ENCODE assay signal across 27 cellular contexts in the genomic region with DNA sequence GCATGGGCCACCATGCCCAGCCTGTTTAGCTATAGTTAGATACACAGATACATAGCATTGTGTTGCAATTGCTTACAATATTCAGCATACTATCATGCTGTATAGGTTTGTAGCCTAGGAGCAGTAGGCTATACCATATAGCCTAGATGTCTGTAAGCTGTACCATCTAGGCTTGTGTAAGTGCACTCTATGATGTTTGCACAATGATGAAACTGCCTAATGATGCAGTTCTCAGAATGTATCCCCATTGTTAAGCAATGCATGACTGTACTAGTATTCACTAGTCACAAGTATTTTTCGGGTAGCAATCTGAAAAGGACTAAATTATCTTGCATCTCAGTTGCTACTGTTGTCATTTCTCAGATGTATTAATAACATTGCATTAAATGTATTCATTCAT. TPM values are rescaled to one million over a fixed set of nuclear protein-coding genes. Genes with fewer than 3 reads are reported as not detected.
DNase-seq lines count a peak whose midpoint lies in the region; ATAC-seq, FAIRE-seq and TF ChIP-seq lines count a peak whose summit lies in the region.
"Had no signal": no experiment of that assay in that cellular context is flagged by ENCODE, and none has a peak within 500 bp of the region (broad histone marks: within the 10 kb centered on the region; RNA-seq: fewer than 3 reads in every experiment).

No MANE protein-coding gene starts in this region.

- 87% methylated on average over 1 of the region's 1 CpG for WGBS in HepG2 (ENCODE audit: low lambda C conversion rate)
- 100% methylated on average over 1 of the region's 1 CpG for WGBS in right lobe of liver (ENCODE audit: insufficient coverage, low coverage, low lambda C conversion rate, missing lambda C conversion rate)
- WGBS in testis, 2 donors = 78 to 90% methylated on average over 1 of the region's 1 CpG

- no peaks in the 10 kb centered on the region for H4K20me1 ChIP-seq in HepG2 (ENCODE audit: insufficient read depth, low read length)

- no peak overlapping the region for H3K4me3 Mint-ChIP-seq in T-helper 17 cell
- H3K4me3 Mint-ChIP-seq: brain, memory B cell, T-cell had no signal

- peak; percentile 26 for DNase-seq in HepG2 (ENCODE audit: low spot score)
- no peak for DNase-seq in right lobe of liver
- no peak for DNase-seq in T-helper 17 cell
- peak; percentile 51 for DNase-seq in fibroblast of gingiva (ENCODE audit: low read depth)
- no peak for DNase-seq in testis
- no peak for DNase-seq in H4 (ENCODE audit: low spot score)
- DNase-seq in NCI-H146 (lab: John Stamatoyannopoulos, UW) = no peak
- DNase-seq: activated CD4-positive, alpha-beta T cell treated with anti-CD3 and anti-CD28 coated beads for 1 hour; activated CD8-positive, alpha-beta memory T cell treated with anti-CD3 and anti-CD28 coated beads for 24 hours; activated naive CD4-positive, alpha-beta T cell; activated T-cell treated with anti-CD3 and anti-CD28 coated beads, Interleukin-2, amount 50 U/mL, for 1 hour; colonic mucosa; effector memory CD4-positive, alpha-beta T cell; esophagus squamous epithelium; GF-D8; heart left ventricle; left colon; NCI-H2081; NCI-H345; psoas muscle; T-cell; upper lobe of left lung had no signal

- no peak overlapping the region for H3K9ac ChIP-seq in HepG2 (ENCODE audit: insufficient read depth, low read depth, low read length)

- peaks cover 1 to 16% of the 10 kb centered on the region in 2 experiments; a peak in 3 of 5 replicates for H3K36me3 ChIP-seq in HepG2 (replicated peaks in 1 of 2; ENCODE audit: control insufficient read depth in 1 of 2, insufficient read depth in 2 of 2, low read length in 2 of 2)
- no peaks in the 10 kb centered on the region for H3K36me3 ChIP-seq in right lobe of liver
- no peaks in the 10 kb centered on the region for H3K36me3 ChIP-seq in testis (ENCODE audit: low read depth, missing control alignments)

- in situ Hi-C loops in HepG2 (cut with HindIII; ENCODE audit: extremely low pct_ligation_motif_present, low pct_unique_long_range_greater_than_20kb) = no loop called here

- no peak for ATAC-seq in HepG2
- no peak for ATAC-seq in right lobe of liver
- ATAC-seq in T-helper 17 cell = no peak
- no peak for ATAC-seq in GM19452 (IDR thresholded peaks at IDR 0.05; ENCODE audit: unreplicated experiment)
- ATAC-seq: heart left ventricle, left colon, psoas muscle, T-cell had no signal

- no peaks in the 10 kb centered on the region for H3K79me2 ChIP-seq in HepG2 (ENCODE audit: insufficient read depth, low read length)

- no peak overlapping the region for H3K4me2 ChIP-seq in HepG2 (ENCODE audit: low read depth, low read length)

- H3K4me1 Mint-ChIP-seq in T-helper 17 cell = peaks cover 2% of the 10 kb centered on the region
- H3K4me1 Mint-ChIP-seq: brain, memory B cell, T-cell had no signal

- no peak for TF ChIP-seq RAD21 in HepG2 (CRISPR knock-in tag; IDR thresholded peaks at IDR 0.05)

- H3K27me3 Mint-ChIP-seq in T-helper 17 cell = no peaks in the 10 kb centered on the region
- H3K27me3 Mint-ChIP-seq: brain, memory B cell, T-cell had no signal

- H3K27ac ChIP-seq in HepG2 (ENCODE audit: extremely low read length, insufficient read depth, low read length) = no peak overlapping the region
- no peak overlapping the region for H3K27ac ChIP-seq in right lobe of liver
- no peak overlapping the region for H3K27ac ChIP-seq in testis
- H3K27ac ChIP-seq: colonic mucosa, esophagus squamous epithelium, heart left ventricle, psoas muscle, SJSA1, upper lobe of left lung had no signal

- no peaks in the 10 kb centered on the region for H3K27me3 ChIP-seq in HepG2 (ENCODE audit: control insufficient read depth in 1 of 2, insufficient read depth in 2 of 2, low read length in 2 of 2)
- H3K27me3 ChIP-seq in right lobe of liver = no peaks in the 10 kb centered on the region
- no peaks in the 10 kb centered on the region for H3K27me3 ChIP-seq in testis
- H3K27me3 ChIP-seq: colonic mucosa, esophagus squamous epithelium, heart left ventricle, SJSA1, upper lobe of left lung had no signal

- intact Hi-C loops in HepG2 (cut with micrococcal nuclease; ENCODE audit: unreplicated experiment) (no loop called here), right lobe of liver (cut with DNase I) (no loop called here), testis (cut with DNase I; ENCODE audit: low total_unique reads) (no loop called here)

- TF ChIP-seq CTCF in HepG2 (CRISPR knock-in tag; IDR thresholded peaks at IDR 0.05) (no peak), right lobe of liver (IDR thresholded peaks at IDR 0.05) (no peak), testis (IDR thresholded peaks at IDR 0.05) (no peak)

- BruUV-seq in HepG2 (replicated peaks; lab: Mats Ljungman, UMichigan) = no TSS peak

- no peaks in the 10 kb centered on the region for H3K9me3 ChIP-seq in HepG2 (ENCODE audit: low read length)
- H3K9me3 ChIP-seq in right lobe of liver = no peaks in the 10 kb centered on the region
- no peaks in the 10 kb centered on the region for H3K9me3 ChIP-seq in T-helper 17 cell (ENCODE audit: control insufficient read depth, low read length, poor library complexity, severe bottlenecking)
- no peaks in the 10 kb centered on the region for H3K9me3 ChIP-seq in testis
- H3K9me3 ChIP-seq: colonic mucosa, esophagus squamous epithelium, heart left ventricle, psoas muscle, SJSA1, upper lobe of left lung had no signal

- FAIRE-seq in HepG2 (lab: Jason Lieb, UNC) = no peak
- FAIRE-seq: H54 had no signal

- no peak for TF ChIP-seq POLR2A in HepG2 (IDR thresholded peaks at IDR 0.05; ENCODE audit: insufficient read depth in 1 of 2, low read depth in 2 of 2, low read length in 2 of 2)
- no peak for TF ChIP-seq POLR2A in right lobe of liver (IDR thresholded peaks at IDR 0.05)
- TF ChIP-seq POLR2A in testis (IDR thresholded peaks at IDR 0.05) = no peak

- peaks cover 2% of the 10 kb centered on the region for H3K36me3 Mint-ChIP-seq in T-helper 17 cell (ENCODE audit: low read depth)

- POLR2A ChIA-PET in HepG2 (lab: Yijun Ruan, JAX) = no interaction called here

- H2AFZ ChIP-seq in HepG2 (ENCODE audit: low read length) = no peak overlapping the region

- CTCF ChIA-PET in HepG2 (lab: Yijun Ruan, JAX; ENCODE audit: low intra/inter-chr PET ratio, low total read pairs) = no interaction called here

- no peaks in the 10 kb centered on the region for H3K4me1 ChIP-seq in HepG2 (ENCODE audit: insufficient read depth, low read length)
- H3K4me1 ChIP-seq in right lobe of liver = no peaks in the 10 kb centered on the region
- no peaks in the 10 kb centered on the region for H3K4me1 ChIP-seq in testis
- H3K4me1 ChIP-seq: colonic mucosa, esophagus squamous epithelium, heart left ventricle, psoas muscle, SJSA1, upper lobe of left lung had no signal

- H3K4me3 ChIP-seq in HepG2 (replicated peaks in 1 of 3; ENCODE audit: insufficient read depth in 1 of 3, low read depth in 2 of 3, low read length in 3 of 3) (no peak overlapping the region), right lobe of liver (no peak overlapping the region), testis (no peak overlapping the region)
- H3K4me3 ChIP-seq: colonic mucosa, esophagus squamous epithelium, heart left ventricle, psoas muscle, SJSA1, upper lobe of left lung had no signal

- TF ChIP-seq EP300 in HepG2 (IDR thresholded peaks at IDR 0.05; ENCODE audit: low read depth in 2 of 2, low read length in 2 of 2) (no peak), HepG2 (CRISPR knock-in tag; IDR thresholded peaks at IDR 0.05; ENCODE audit: borderline replicate concordance) (no peak)

- peak overlapping the region; percentile 53 for H3K27ac Mint-ChIP-seq in T-helper 17 cell
- H3K27ac Mint-ChIP-seq: brain, memory B cell, T-cell had no signal

RNA-seq across cellular contexts. Expression of a gene that starts 16.0 kb away (rescaled TPM):
- 12.4 and 14.5 TPM in 2 replicates for total RNA-seq in HepG2 (2016; rRNA removed; fragmentation: Illumina TruSeq; extraction: Trizol)
- total RNA-seq in HepG2 (2016; cell fraction: cytosol; rRNA removed; fragmentation: Illumina TruSeq; extraction: Trizol; ENCODE audit: low read depth) = 4.8 and 6.8 TPM in 2 replicates
- 12.3 and 12.9 TPM in 2 replicates for total RNA-seq in HepG2 (2016; cell fraction: insoluble cytoplasmic fraction; rRNA removed; fragmentation: Illumina TruSeq; extraction: Trizol)
- total RNA-seq in HepG2 (2016; cell fraction: membrane; rRNA removed; fragmentation: Illumina TruSeq; extraction: Trizol) = 11.2 and 11.4 TPM in 2 replicates
- total RNA-seq in HepG2 (2016; cell fraction: nucleus; rRNA removed; fragmentation: Illumina TruSeq; extraction: Trizol) = 15.4 and 15.6 TPM in 2 replicates
- polyA plus RNA-seq in HepG2 (2011; rRNA removed) = 14.5 and 19.1 TPM in 2 replicates
- 7.6 and 14.1 TPM in 2 replicates for polyA plus RNA-seq in HepG2 (2011; cell fraction: cytosol; rRNA removed)
- polyA plus RNA-seq in HepG2 (2011; cell fraction: nucleus; rRNA removed) = 8.9 and 9.2 TPM in 2 replicates
- polyA plus RNA-seq in HepG2 (2012) = 10.2 and 10.5 TPM in 2 replicates
- polyA plus RNA-seq in HepG2 (2016; cell fraction: cytosol; fragmentation: Illumina TruSeq; extraction: Trizol; ENCODE audit: low read depth) = 3.6 and 4.8 TPM in 2 replicates
- 13.1 and 14.1 TPM in 2 replicates for polyA plus RNA-seq in HepG2 (2016; cell fraction: insoluble cytoplasmic fraction; fragmentation: Illumina TruSeq; extraction: Trizol; ENCODE audit: low read depth)
- 8.7 and 9.7 TPM in 2 replicates for polyA plus RNA-seq in HepG2 (2016; cell fraction: membrane; fragmentation: Illumina TruSeq; extraction: Trizol; ENCODE audit: low read depth)
- 21.6 and 23.4 TPM in 2 replicates for polyA plus RNA-seq in HepG2 (2016; cell fraction: nucleus; fragmentation: Illumina TruSeq; extraction: Trizol; ENCODE audit: insufficient read depth, low read depth)
- 7.0 and 22.0 TPM in 2 replicates for polyA minus RNA-seq in HepG2 (2011; rRNA and poly(A)+ RNA removed; ENCODE audit: low replicate concordance)
- 3.6 and 5.9 TPM in 2 replicates for polyA minus RNA-seq in HepG2 (2011; cell fraction: cytosol; rRNA and poly(A)+ RNA removed)
- 19.3 and 22.0 TPM in 2 replicates for polyA minus RNA-seq in HepG2 (2011; cell fraction: nucleus; rRNA and poly(A)+ RNA removed)
- total RNA-seq in right lobe of liver = 10 to 100 TPM in 1 of 6 experiments, 1 to 10 TPM in 5; 5.1 to 10.0 (median 6.5) TPM
- total RNA-seq in T-helper 17 cell = 10 to 100 TPM; 23.2 to 24.5 TPM
- total RNA-seq in testis = 10 to 100 TPM; 13.7 to 14.3 TPM
- polyA plus RNA-seq in testis (ENCODE audit: insufficient read depth, low read depth, low replicate concordance) = 12.8 TPM
- 23.7 and 26.2 TPM in 2 replicates for total RNA-seq in H4 (2014; rRNA removed; shearing (Covaris generic))

RNA-seq across cellular contexts. Expression of a gene that starts 16.1 kb away (rescaled TPM):
- 21.4 and 22.1 TPM in 2 replicates for total RNA-seq in HepG2 (2016; rRNA removed; fragmentation: Illumina TruSeq; extraction: Trizol)
- total RNA-seq in HepG2 (2016; cell fraction: cytosol; rRNA removed; fragmentation: Illumina TruSeq; extraction: Trizol; ENCODE audit: low read depth) = 6.4 and 8.2 TPM in 2 replicates
- total RNA-seq in HepG2 (2016; cell fraction: insoluble cytoplasmic fraction; rRNA removed; fragmentation: Illumina TruSeq; extraction: Trizol) = 20.5 and 24.7 TPM in 2 replicates
- 12.5 and 14.4 TPM in 2 replicates for total RNA-seq in HepG2 (2016; cell fraction: membrane; rRNA removed; fragmentation: Illumina TruSeq; extraction: Trizol)
- total RNA-seq in HepG2 (2016; cell fraction: nucleus; rRNA removed; fragmentation: Illumina TruSeq; extraction: Trizol) = 8.3 and 8.6 TPM in 2 replicates
- 12.0 and 14.8 TPM in 2 replicates for polyA plus RNA-seq in HepG2 (2011; rRNA removed)
- polyA plus RNA-seq in HepG2 (2011; cell fraction: cytosol; rRNA removed) = 22.6 and 31.0 TPM in 2 replicates
- 4.9 and 5.0 TPM in 2 replicates for polyA plus RNA-seq in HepG2 (2011; cell fraction: nucleus; rRNA removed)
- polyA plus RNA-seq in HepG2 (2012) = 10.3 and 14.8 TPM in 2 replicates
- 4.8 and 7.8 TPM in 2 replicates for polyA plus RNA-seq in HepG2 (2016; cell fraction: cytosol; fragmentation: Illumina TruSeq; extraction: Trizol; ENCODE audit: low read depth)
- polyA plus RNA-seq in HepG2 (2016; cell fraction: insoluble cytoplasmic fraction; fragmentation: Illumina TruSeq; extraction: Trizol; ENCODE audit: low read depth) = 23.7 and 32.6 TPM in 2 replicates
- polyA plus RNA-seq in HepG2 (2016; cell fraction: membrane; fragmentation: Illumina TruSeq; extraction: Trizol; ENCODE audit: low read depth) = 8.2 and 12.6 TPM in 2 replicates
- 17.9 and 19.7 TPM in 2 replicates for polyA plus RNA-seq in HepG2 (2016; cell fraction: nucleus; fragmentation: Illumina TruSeq; extraction: Trizol; ENCODE audit: insufficient read depth, low read depth)
- 2.5 and 7.2 TPM in 2 replicates for polyA minus RNA-seq in HepG2 (2011; rRNA and poly(A)+ RNA removed; ENCODE audit: low replicate concordance)
- 3.7 and 3.8 TPM in 2 replicates for polyA minus RNA-seq in HepG2 (2011; cell fraction: cytosol; rRNA and poly(A)+ RNA removed)
- polyA minus RNA-seq in HepG2 (2011; cell fraction: nucleus; rRNA and poly(A)+ RNA removed) = 7.3 and 11.6 TPM in 2 replicates
- 10 to 100 TPM in 2 of 6 experiments, 1 to 10 TPM in 4; 4.2 to 36.1 (median 5.8) TPM for total RNA-seq in right lobe of liver
- 1 to 10 TPM; 6.1 to 9.0 TPM for total RNA-seq in T-helper 17 cell
- 10 to 100 TPM; 10.3 to 12.9 TPM for total RNA-seq in testis
- 11.9 TPM for polyA plus RNA-seq in testis (ENCODE audit: insufficient read depth, low read depth, low replicate concordance)
- 12.9 and 15.8 TPM in 2 replicates for total RNA-seq in H4 (2014; rRNA removed; shearing (Covaris generic))

RNA-seq across cellular contexts. Expression of a gene that starts 45.4 kb away (rescaled TPM):
- total RNA-seq in HepG2 (2016; rRNA removed; fragmentation: Illumina TruSeq; extraction: Trizol) = 3.4 and 5.8 TPM in 2 replicates
- 10.6 and 11.9 TPM in 2 replicates for total RNA-seq in HepG2 (2016; cell fraction: cytosol; rRNA removed; fragmentation: Illumina TruSeq; extraction: Trizol; ENCODE audit: low read depth)
- total RNA-seq in HepG2 (2016; cell fraction: insoluble cytoplasmic fraction; rRNA removed; fragmentation: Illumina TruSeq; extraction: Trizol) = 4.0 and 6.0 TPM in 2 replicates
- total RNA-seq in HepG2 (2016; cell fraction: membrane; rRNA removed; fragmentation: Illumina TruSeq; extraction: Trizol) = 4.3 and 5.3 TPM in 2 replicates
- total RNA-seq in HepG2 (2016; cell fraction: nucleus; rRNA removed; fragmentation: Illumina TruSeq; extraction: Trizol) = 2.1 and 5.3 TPM in 2 replicates
- 6.0 and 8.1 TPM in 2 replicates for polyA plus RNA-seq in HepG2 (2011; rRNA removed)
- polyA plus RNA-seq in HepG2 (2011; cell fraction: cytosol; rRNA removed) = 4.0 and 7.4 TPM in 2 replicates
- 2.2 and 3.0 TPM in 2 replicates for polyA plus RNA-seq in HepG2 (2011; cell fraction: nucleus; rRNA removed)
- 5.9 and 6.5 TPM in 2 replicates for polyA plus RNA-seq in HepG2 (2012)
- polyA plus RNA-seq in HepG2 (2016; cell fraction: cytosol; fragmentation: Illumina TruSeq; extraction: Trizol; ENCODE audit: low read depth) = 3.2 and 5.3 TPM in 2 replicates
- 18.4 and 18.6 TPM in 2 replicates for polyA plus RNA-seq in HepG2 (2016; cell fraction: insoluble cytoplasmic fraction; fragmentation: Illumina TruSeq; extraction: Trizol; ENCODE audit: low read depth)
- polyA plus RNA-seq in HepG2 (2016; cell fraction: membrane; fragmentation: Illumina TruSeq; extraction: Trizol; ENCODE audit: low read depth) = 6.3 and 6.6 TPM in 2 replicates
- 9.7 and 9.9 TPM in 2 replicates for polyA plus RNA-seq in HepG2 (2016; cell fraction: nucleus; fragmentation: Illumina TruSeq; extraction: Trizol; ENCODE audit: insufficient read depth, low read depth)
- polyA minus RNA-seq in HepG2 (2011; rRNA and poly(A)+ RNA removed; ENCODE audit: low replicate concordance) = 2.0 and 8.1 TPM in 2 replicates
- 3.1 and 6.7 TPM in 2 replicates for polyA minus RNA-seq in HepG2 (2011; cell fraction: cytosol; rRNA and poly(A)+ RNA removed)
- polyA minus RNA-seq in HepG2 (2011; cell fraction: nucleus; rRNA and poly(A)+ RNA removed) = 6.2 and 7.3 TPM in 2 replicates
- 10 to 100 TPM; 15.9 to 41.4 (median 21.0) TPM for total RNA-seq in right lobe of liver
- 10 to 100 TPM; 27.1 to 31.4 TPM for total RNA-seq in T-helper 17 cell
- 10 to 100 TPM; 13.1 to 13.7 TPM for total RNA-seq in testis
- polyA plus RNA-seq in testis (ENCODE audit: insufficient read depth, low read depth, low replicate concordance) = 19.2 TPM
- 9.6 and 15.9 TPM in 2 replicates for total RNA-seq in H4 (2014; rRNA removed; shearing (Covaris generic))

Comparison
In these comparisons a context has a peak if more than half of its experiments do, and no peak if none do; other contexts are left out.
1. DNase-seq: peak in HepG2 (single experiment) and fibroblast of gingiva (single experiment); none in right lobe of liver (0 of 3), T-helper 17 cell (0 of 3), testis (single experiment), H4 (single experiment) and NCI-H146 (single experiment).